18 cellular contexts compared by ENCODE assay signal in genomic region chr14:60275932-60276331, GRCh38.
"Had no signal": no experiment of that assay in that cellular context is flagged by ENCODE, and none has a peak within 500 bp of the region (broad histone marks: within the 10 kb centered on the region; RNA-seq: fewer than 3 reads in every experiment).

No MANE protein-coding gene starts in this region.

- H3K4me3 Mint-ChIP-seq: activated T-cell treated with anti-CD3 and anti-CD28 coated beads, Interleukin-2, amount 50 U/mL, for 72 hours; endodermal cell; nephron progenitor cell; T-helper 1 cell treated with Interleukin-12 subunit alpha and Interleukin-12 subunit beta and Interleukin-4 antibody, amounts not matched to agents 30 μg/mL and 1 μg/mL, for 36 hours had no signal

- H3K27me3 ChIP-seq: left lung, thyroid gland had no signal

- H3K9me3 ChIP-seq: left lung, thyroid gland had no signal

- H3K27ac Mint-ChIP-seq: activated T-cell treated with anti-CD3 and anti-CD28 coated beads, Interleukin-2, amount 50 U/mL, for 72 hours; endodermal cell; nephron progenitor cell; progenitor cell of endocrine pancreas; T-helper 1 cell treated with Interleukin-12 subunit alpha and Interleukin-12 subunit beta and Interleukin-4 antibody, amounts not matched to agents 30 μg/mL and 1 μg/mL, for 36 hours had no signal

- H3K27ac ChIP-seq: left lung, thyroid gland, VCaP had no signal

- FAIRE-seq: frontal cortex, kidney had no signal

- H3K9me3 Mint-ChIP-seq: activated T-cell treated with anti-CD3 and anti-CD28 coated beads, Interleukin-2, amount 50 U/mL, for 72 hours; endodermal cell; T-helper 1 cell treated with Interleukin-12 subunit alpha and Interleukin-12 subunit beta and Interleukin-4 antibody, amounts not matched to agents 30 μg/mL and 1 μg/mL, for 36 hours had no signal

- ATAC-seq: activated T-cell treated with anti-CD3 and anti-CD28 coated beads, Interleukin-2, amount 50 U/mL, for 72 hours; left lung had no signal

- DNase-seq: activated CD4-positive, alpha-beta T cell treated with anti-CD3 and anti-CD28 coated beads for 1 hour; activated CD4-positive, alpha-beta T cell treated with anti-CD3 and anti-CD28 coated beads, Interleukin-2, amount 50 U/mL, for 4 hours; activated effector memory CD4-positive, alpha-beta T cell treated with anti-CD3 and anti-CD28 coated beads, Interleukin-2, amount 50 U/mL, for 16 hours; activated naive CD4-positive, alpha-beta T cell treated with anti-CD3 and anti-CD28 coated beads, Interleukin-2, amount 50 U/mL, for 16 hours; activated T-cell treated with anti-CD3 and anti-CD28 coated beads, Interleukin-2, amount 50 U/mL, for 72 hours; caudate nucleus; endodermal cell; kidney; left lung; nephron progenitor cell; nucleus accumbens; stimulated activated CD4-positive, alpha-beta T cell treated with anti-CD3 and anti-CD28 coated beads, Interleukin-2, amount 100 ng/mL, for 24 hours; stimulated activated naive CD4-positive, alpha-beta T cell treated with Interleukin-2 at 50 U/mL for 16 hours; thyroid gland had no signal

- H3K27me3 Mint-ChIP-seq: progenitor cell of endocrine pancreas had no signal

- H3K36me3 ChIP-seq: left lung, thyroid gland had no signal

- H3K4me3 ChIP-seq: left lung, thyroid gland had no signal
